ENCODE assay signal across 1 cellular context in genomic region chr22:19123936-19124335, GRCh38.
TF ChIP-seq lines count a peak whose summit lies in the region.

No MANE protein-coding gene starts in this region.

TF ChIP-seq in K562, 482 proteins besides CTCF, POLR2A, EP300 and RAD21:
- TF ChIP-seq MLLT1 (IDR thresholded peaks at IDR 0.05) (0 out of 4 replicates have a peak, but pooled peaks of 1 of the 2 experiments have one; percentile 15), SPI1 (IDR thresholded peaks at IDR 0.05; ENCODE audit: borderline replicate concordance, low read depth, low read length) (peak; percentile 46; the same call in 1 of the 2 replicates), ELK3 (CRISPR knock-in tag; IDR thresholded peaks at IDR 0.05) (no peak), XRCC4 (IDR thresholded peaks at IDR 0.05; ENCODE audit: extremely low read depth, insufficient read depth, insufficient read length) (no peak), TRIM24 (IDR thresholded peaks at IDR 0.05) (0 out of 4 replicates have a peak, but pooled peaks of 1 of the 2 experiments have one; percentile 19), TCF3 (CRISPR knock-in tag; IDR thresholded peaks at IDR 0.05) (no peak), ZNF512 (tag; IDR thresholded peaks at IDR 0.05) (peak; percentile 62), MYNN (IDR thresholded peaks at IDR 0.05) (no peak), MYNN (CRISPR knock-in tag; IDR thresholded peaks at IDR 0.05) (no peak), HSF4 (CRISPR knock-in tag; IDR thresholded peaks at IDR 0.05; ENCODE audit: borderline replicate concordance) (0 out of 2 replicates have a peak, but pooled peaks have one; percentile 28), FOS (IDR thresholded peaks at IDR 0.05; ENCODE audit: extremely low read depth, insufficient read length) (no peak), DNMT1 (IDR thresholded peaks at IDR 0.05) (no peak), ZFP1 (CRISPR knock-in tag; IDR thresholded peaks at IDR 0.05) (no peak), CBX3 (IDR thresholded peaks at IDR 0.05; ENCODE audit: borderline replicate concordance in 1 of 2, low read length in 2 of 2) (0 out of 3 replicates have a peak, but pooled peaks of 1 of the 2 experiments have one; percentile 35), TRIM28 (IDR thresholded peaks at IDR 0.05) (peak; percentile 30; the same call in 1 of the 2 replicates), KDM1A (IDR thresholded peaks at IDR 0.05) (no peak), CBFA2T3 (IDR thresholded peaks at IDR 0.05) (peak; percentile 23; the same call in 1 of the 2 replicates)
